Comparison of ENCODE assay signal across 15 cellular contexts in the genomic region with DNA sequence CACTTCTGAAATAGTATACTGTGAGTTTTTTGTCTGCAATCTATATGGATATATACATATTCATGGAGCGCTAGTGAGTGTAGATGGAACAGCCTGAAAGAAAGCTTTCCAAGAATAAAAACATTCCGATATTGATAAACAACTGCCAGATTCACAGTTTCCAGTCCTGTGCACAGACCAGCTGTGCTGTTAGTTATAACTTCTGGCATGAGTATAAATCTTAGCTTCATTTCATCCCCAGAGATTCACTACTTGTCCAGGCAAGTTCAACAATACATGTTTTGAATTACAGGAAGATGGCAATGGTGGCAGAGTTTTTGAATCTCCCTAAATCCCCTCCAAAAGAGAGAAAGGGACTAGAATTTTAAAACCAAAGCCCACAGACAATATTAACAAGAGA.
"Had no signal": no experiment of that assay in that cellular context is flagged by ENCODE, and none has a peak within 500 bp of the region (broad histone marks: within the 10 kb centered on the region; RNA-seq: fewer than 3 reads in every experiment).

No MANE protein-coding gene starts in this region.

- H3K9me3 ChIP-seq: colonic mucosa, neutrophil, stomach, testis had no signal

- H3K27me3 ChIP-seq: colonic mucosa, neutrophil, stomach, testis had no signal

- H2AFZ ChIP-seq: parathyroid adenoma had no signal

- H3K36me3 ChIP-seq: colonic mucosa, neutrophil, stomach had no signal

- ATAC-seq: activated CD8-positive, alpha-beta T cell treated with anti-CD3 and anti-CD28 coated beads, Interleukin-2, amount 10 ng/mL, durations not matched to agents 7 days and 5 days; left ventricle myocardium superior; naive thymus-derived CD4-positive, alpha-beta T cell; sciatic nerve; stimulated activated effector memory CD8-positive, alpha-beta T cell treated with anti-CD3 and anti-CD28 coated beads, Interleukin-12 subunit alpha, Interleukin-12 subunit beta, amount 100 ng/mL, for 72 hours had no signal

- DNase-seq: activated CD4-positive, alpha-beta T cell treated with anti-CD3 and anti-CD28 coated beads, Interleukin-2, amount 10 ng/mL, durations not matched to agents 7 days and 5 days; activated CD8-positive, alpha-beta T cell treated with anti-CD3 and anti-CD28 coated beads, Interleukin-2, amount 10 ng/mL, durations not matched to agents 7 days and 5 days; activated naive CD4-positive, alpha-beta T cell treated with Interleukin-2 at 50 U/mL for 16 hours; activated T-cell treated with anti-CD3 and anti-CD28 coated beads, Interleukin-2, amount 50 U/mL, for 24 hours; colonic mucosa; endodermal cell; left ventricle myocardium superior; naive thymus-derived CD4-positive, alpha-beta T cell; stimulated activated CD4-positive, alpha-beta T cell treated with anti-CD3 and anti-CD28 coated beads, Interleukin-4, amount 100 ng/mL, for 24 hours; stomach; testis had no signal

- H3K27ac ChIP-seq: colonic mucosa, neutrophil, parathyroid adenoma, stomach, testis had no signal

- H3K79me2 ChIP-seq: parathyroid adenoma had no signal

- H3K9ac ChIP-seq: parathyroid adenoma had no signal

- H3K4me1 ChIP-seq: colonic mucosa, parathyroid adenoma, testis had no signal

- H3K4me3 ChIP-seq: colonic mucosa, stomach, testis had no signal
